Comparison of ENCODE assay signal across 20 cellular contexts in genomic region chr9:122036988-122037387, GRCh38. TPM values are rescaled to one million over a fixed set of nuclear protein-coding genes. Genes with fewer than 3 reads are reported as not detected.
DNase-seq lines count a peak whose midpoint lies in the region; ATAC-seq, FAIRE-seq and TF ChIP-seq lines count a peak whose summit lies in the region.
"Had no signal": no experiment of that assay in that cellular context is flagged by ENCODE, and none has a peak within 500 bp of the region (broad histone marks: within the 10 kb centered on the region; RNA-seq: fewer than 3 reads in every experiment).

No MANE protein-coding gene starts in this region.

- FAIRE-seq in RCC 7860 (lab: Jason Lieb, UNC) (peak; percentile 42), endothelial cell of umbilical vein (lab: Jason Lieb, UNC) (peak; percentile 59)
- FAIRE-seq: GM19239, K562, kidney had no signal

- no peak overlapping the region for H3K4me3 ChIP-seq in endothelial cell of umbilical vein (replicated peaks in 1 of 3; ENCODE audit: insufficient read depth in 1 of 3, low read depth in 1 of 3, low read length in 3 of 3)
- no peak overlapping the region for H3K4me3 ChIP-seq in SJCRH30
- H3K4me3 ChIP-seq: K562 had no signal

- dilution Hi-C loops in endothelial cell of umbilical vein (cut with MboI; ENCODE audit: extremely low pct_ligation_motif_present, low sequenced_read_pairs) = no loop called here

- H3K9me3 ChIP-seq in endothelial cell of umbilical vein (replicated peaks; ENCODE audit: control insufficient read depth, insufficient read depth, low read length) (no peaks in the 10 kb centered on the region), SJCRH30 (replicated peaks) (no peaks in the 10 kb centered on the region)

- H2AFZ ChIP-seq in endothelial cell of umbilical vein (ENCODE audit: low read depth, low read length) = no peak overlapping the region

- H3K27ac ChIP-seq in endothelial cell of umbilical vein (ENCODE audit: insufficient read depth, low read depth, low read length) (no peak overlapping the region), SJCRH30 (no peak overlapping the region)

- H3K27me3 ChIP-seq in endothelial cell of umbilical vein (ENCODE audit: control insufficient read depth in 2 of 2, insufficient read depth in 2 of 2, low read length in 2 of 2) = no peaks in the 10 kb centered on the region
- no peaks in the 10 kb centered on the region for H3K27me3 ChIP-seq in SJCRH30

- no peaks in the 10 kb centered on the region for H3K79me2 ChIP-seq in endothelial cell of umbilical vein (ENCODE audit: control insufficient read depth, insufficient read depth, low read length)

- peak; percentile 30 for DNase-seq in Daoy (ENCODE audit: low read depth)
- DNase-seq in RCC 7860 (ENCODE audit: low spot score) = no peak
- DNase-seq in endothelial cell of umbilical vein (ENCODE audit: low read depth, low spot score) = no peak
- DNase-seq in kidney tubule cell (ENCODE audit: low spot score) = peak; percentile 47
- no peak for DNase-seq in SJCRH30
- DNase-seq in stimulated activated CD4-positive, alpha-beta T cell treated with anti-CD3 and anti-CD28 coated beads, Interleukin-2, amount 100 ng/mL, for 24 hours = no peak
- no peak for DNase-seq in hippocampal formation (lab: John Stamatoyannopoulos, UW)
- DNase-seq: activated CD4-positive, alpha-beta T cell treated with anti-CD3 and anti-CD28 coated beads, Interleukin-2, amount 50 U/mL, for 4 hours; activated naive CD4-positive, alpha-beta T cell treated with anti-CD3 and anti-CD28 coated beads, Interleukin-2, amount 10 ng/mL, durations not matched to agents 7 days and 5 days; activated T-cell treated with anti-CD3 and anti-CD28 coated beads, Interleukin-2, amount 50 U/mL, for 1 hour; Calu3; central memory CD4-positive, alpha-beta T cell; effector memory CD8-positive, alpha-beta T cell; kidney; NCI-H1048; NCI-H526 treated with DMSO at 0.1 percent for 48 hours; retina had no signal

- H3K4me2 ChIP-seq in endothelial cell of umbilical vein (ENCODE audit: insufficient read depth, low read length) = no peak overlapping the region

- no peak overlapping the region for H3K9ac ChIP-seq in endothelial cell of umbilical vein (replicated peaks; ENCODE audit: extremely low read depth, insufficient read depth, low read length)

- POLR2A ChIA-PET in endothelial cell of umbilical vein (lab: Charles Lee) = no interaction called here

- no peak for TF ChIP-seq CTCF in endothelial cell of umbilical vein (IDR thresholded peaks at IDR 0.05; ENCODE audit: extremely low read depth in 1 of 2, insufficient read depth in 1 of 2, low read depth in 1 of 2, low read length in 2 of 2)

- peaks cover 4% of the 10 kb centered on the region for H3K4me1 ChIP-seq in endothelial cell of umbilical vein (ENCODE audit: control insufficient read depth, extremely low read depth, insufficient read depth, low read length)
- peaks cover 31% of the 10 kb centered on the region for H3K4me1 ChIP-seq in SJCRH30

- ATAC-seq in GM18858 (IDR thresholded peaks at IDR 0.05; ENCODE audit: unreplicated experiment) = no peak
- ATAC-seq: effector memory CD8-positive, alpha-beta T cell; K562 had no signal

- no peak for TF ChIP-seq POLR2A in endothelial cell of umbilical vein (IDR thresholded peaks at IDR 0.05; ENCODE audit: low read depth, low read length)

- H3K36me3 ChIP-seq in endothelial cell of umbilical vein (ENCODE audit: control insufficient read depth in 2 of 2, extremely low read depth in 1 of 2, insufficient read depth in 2 of 2, low read length in 2 of 2) (no peaks in the 10 kb centered on the region), SJCRH30 (0 out of 2 replicates have a peak, but pooled peaks cover 2% of the 10 kb centered on the region)

- no peaks in the 10 kb centered on the region for H3K9me1 ChIP-seq in endothelial cell of umbilical vein (replicated peaks; ENCODE audit: control insufficient read depth, extremely low read depth, insufficient read depth, low read length)

- CTCF ChIA-PET in endothelial cell of umbilical vein (lab: Charles Lee) = no interaction called here

- BruUV-seq in endothelial cell of umbilical vein (replicated peaks; lab: Mats Ljungman, UMichigan) = no TSS peak

- H4K20me1 ChIP-seq in endothelial cell of umbilical vein (replicated peaks; ENCODE audit: control insufficient read depth, extremely low read depth, insufficient read depth, low read length) = no peaks in the 10 kb centered on the region

- intact Hi-C loops in endothelial cell of umbilical vein (cut with micrococcal nuclease) = no loop called here

TF ChIP-seq in endothelial cell of umbilical vein, 7 proteins besides CTCF, POLR2A, EP300 and RAD21:
- TF ChIP-seq EZH2 (IDR thresholded peaks at IDR 0.05; ENCODE audit: borderline replicate concordance, low read depth, low read length, severe bottlenecking) (no peak), FOS (IDR thresholded peaks at IDR 0.05; ENCODE audit: borderline replicate concordance, insufficient read depth, low read length) (peak; percentile 24), MAX (IDR thresholded peaks at IDR 0.05; ENCODE audit: insufficient read depth, insufficient read length) (no peak)

RNA-seq across cellular contexts. Expression of gene TTLL11, which starts 56.1 kb away (rescaled TPM):
- total RNA-seq in Daoy (2014; rRNA removed; shearing (Covaris generic)) = 3.5 and 5.6 TPM in 2 replicates
- 4.9 and 8.1 TPM in 2 replicates for total RNA-seq in endothelial cell of umbilical vein
- polyA plus RNA-seq in endothelial cell of umbilical vein = 5.0 and 5.1 TPM in 2 replicates
- polyA plus RNA-seq in endothelial cell of umbilical vein (2011; cell fraction: cytosol; rRNA removed) = 5.1 and 6.1 TPM in 2 replicates
- polyA plus RNA-seq in endothelial cell of umbilical vein (2011; cell fraction: nucleus; rRNA removed) = 6.1 and 6.5 TPM in 2 replicates
- polyA plus RNA-seq in endothelial cell of umbilical vein (2012) = 6.4 and 8.3 TPM in 2 replicates
- polyA minus RNA-seq in endothelial cell of umbilical vein = 4.5 and 9.7 TPM in 2 replicates
- 3.6 TPM for polyA minus RNA-seq in endothelial cell of umbilical vein (2011; cell fraction: cytosol; rRNA and poly(A)+ RNA removed)
- polyA minus RNA-seq in endothelial cell of umbilical vein (2011; cell fraction: nucleus; rRNA and poly(A)+ RNA removed) = 7.4 and 8.3 TPM in 2 replicates
- total RNA-seq in SJCRH30 (2014; rRNA removed; shearing (Covaris generic)) = 4.8 and 8.8 TPM in 2 replicates

Comparison
In these comparisons a context has a peak if more than half of its experiments do, and no peak if none do; other contexts are left out.
1. DNase-seq: peak in Daoy (single experiment) and kidney tubule cell (single experiment); none in RCC 7860 (single experiment), endothelial cell of umbilical vein (single experiment), SJCRH30 (0 of 2), stimulated activated CD4-positive, alpha-beta T cell treated with anti-CD3 and anti-CD28 coated beads, Interleukin-2, amount 100 ng/mL, for 24 hours (0 of 2) and hippocampal formation (0 of 2).